ENCODE assay signal across 8 cellular contexts in the genomic region with DNA sequence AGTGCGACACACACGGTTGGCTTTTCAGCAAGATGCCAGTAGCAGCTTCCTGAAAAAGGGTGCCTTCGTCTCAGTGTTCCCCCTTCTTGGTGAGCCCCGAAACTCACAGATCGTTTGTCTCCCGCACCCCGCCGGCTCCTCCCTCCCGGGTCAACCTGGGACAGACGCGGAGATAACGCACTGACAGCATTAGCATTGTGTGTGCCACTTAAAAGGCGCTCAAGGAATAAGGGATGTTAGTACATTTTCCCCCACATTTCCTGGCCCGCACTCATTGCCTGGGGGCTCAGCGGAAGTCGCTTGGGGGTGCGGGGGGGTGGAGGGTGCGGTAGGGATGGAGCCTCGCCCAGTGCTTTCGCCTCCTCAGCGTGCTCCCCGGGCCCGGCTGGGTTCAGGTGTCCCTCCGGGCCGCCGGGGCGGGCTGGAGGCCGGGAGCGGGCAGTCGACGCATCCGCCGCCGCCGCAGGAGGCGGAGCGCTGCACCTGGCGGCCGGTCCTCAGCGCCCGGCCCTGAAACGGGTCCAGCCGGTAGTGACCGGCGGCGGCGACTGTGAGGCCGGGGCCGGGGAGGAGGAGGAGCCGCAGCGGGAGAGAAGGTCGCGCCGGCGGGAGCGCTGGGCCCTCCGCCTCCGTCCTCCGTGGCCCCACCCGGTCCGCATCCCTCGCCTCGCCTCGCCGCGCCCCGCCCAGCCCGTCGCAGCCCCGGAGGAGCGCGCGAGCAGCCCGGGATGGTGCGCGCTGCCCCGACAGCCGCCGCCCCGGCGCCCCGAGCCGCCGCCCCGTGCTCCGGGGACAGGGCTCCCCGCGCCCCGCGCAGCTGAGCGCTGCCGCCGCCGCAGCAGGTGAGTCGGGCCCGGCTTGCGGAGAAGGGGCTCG. TPM values are rescaled to one million over a fixed set of nuclear protein-coding genes. Genes with fewer than 3 reads are reported as not detected.
DNase-seq lines count a peak whose midpoint lies in the region; ATAC-seq and TF ChIP-seq lines count a peak whose summit lies in the region.

Gene MFSD6 (plus strand): TSS at position 694 of the 876 bp plus-strand sequence. CDS start 27,675 bp downstream, outside the sequence.

- peaks cover 36% of the 10 kb centered on the region for H3K4me1 Mint-ChIP-seq in activated T-helper 1 cell treated with anti-CD3 and anti-CD28 coated beads, Interleukin-12 subunit alpha, Interleukin-12 subunit beta, Interleukin-2, Interleukin-4 antibody, amounts not matched to agents 30 ng/mL and 10 ng/mL and 1 ng/mL, durations not matched to agents 14 hours and 24 hours and 36 hours (ENCODE audit: low read depth)

- no peaks in the 10 kb centered on the region for H3K9me3 ChIP-seq in A673 (ENCODE audit: low read depth, low read length, poor library complexity, severe bottlenecking)
- H3K9me3 ChIP-seq in neuron (ENCODE audit: low read length): peaks cover 2% of the 10 kb centered on the region

- no TSS peak for BruUV-seq in A673 (replicated peaks; lab: Mats Ljungman, UMichigan)

- peak within 1 kb of the TSS; percentile 94 for H3K27ac Mint-ChIP-seq in activated T-helper 1 cell treated with anti-CD3 and anti-CD28 coated beads, Interleukin-12 subunit alpha, Interleukin-12 subunit beta, Interleukin-2, Interleukin-4 antibody, amounts not matched to agents 30 ng/mL and 10 ng/mL and 1 ng/mL, durations not matched to agents 14 hours and 24 hours and 36 hours

- peak within 1 kb of the TSS; percentile 97 for H2AFZ ChIP-seq in neuron (ENCODE audit: low read depth, low read length)

- intact Hi-C loops in A673 (cut with micrococcal nuclease; ENCODE audit: unreplicated experiment): loop anchor here (10.0 kb wide), 1 partner anchor 277 kb away; no protein-coding TSS in a partner anchor
- intact Hi-C loops in activated T-helper 1 cell treated with anti-CD3 and anti-CD28 coated beads, Interleukin-12 subunit alpha, Interleukin-12 subunit beta, Interleukin-2, Interleukin-4 antibody, amounts not matched to agents 30 ng/mL and 10 ng/mL and 1 ng/mL, durations not matched to agents 14 hours and 24 hours and 36 hours (cut with micrococcal nuclease): loop anchor here (1.0 to 10.0 kb wide), 11 partner anchors 66 to 963 kb away; partner anchors contain the start of genes INPP1, NEMP2, STAT1 and WDR75

- no peaks in the 10 kb centered on the region for H3K9me3 Mint-ChIP-seq in activated T-helper 1 cell treated with anti-CD3 and anti-CD28 coated beads, Interleukin-12 subunit alpha, Interleukin-12 subunit beta, Interleukin-2, Interleukin-4 antibody, amounts not matched to agents 30 ng/mL and 10 ng/mL and 1 ng/mL, durations not matched to agents 14 hours and 24 hours and 36 hours

- ATAC-seq in GM18861 (IDR thresholded peaks at IDR 0.05; ENCODE audit: unreplicated experiment) (peak; percentile 39), HG03097 (IDR thresholded peaks at IDR 0.05; ENCODE audit: low FRiP score, unreplicated experiment) (peak; percentile 55)

- peak within 1 kb of the TSS; percentile 90 for H3K4me3 Mint-ChIP-seq in activated T-helper 1 cell treated with anti-CD3 and anti-CD28 coated beads, Interleukin-12 subunit alpha, Interleukin-12 subunit beta, Interleukin-2, Interleukin-4 antibody, amounts not matched to agents 30 ng/mL and 10 ng/mL and 1 ng/mL, durations not matched to agents 14 hours and 24 hours and 36 hours

- H3K36me3 ChIP-seq in A673 (ENCODE audit: insufficient read depth, low read length, poor library complexity, severe bottlenecking) (no peaks in the 10 kb centered on the region), neuron (ENCODE audit: insufficient read depth, low read length) (no peaks in the 10 kb centered on the region)

- TF ChIP-seq CTCF in A673 (conservative IDR thresholded peaks at IDR 0.05; ENCODE audit: low read depth, low read length) (no peak), foreskin fibroblast (IDR thresholded peaks at IDR 0.05; ENCODE audit: low read depth, low read length) (no peak), subcutaneous adipose tissue (IDR thresholded peaks at IDR 0.05; ENCODE audit: low read depth) (no peak)

- POLR2A ChIA-PET in A673 (lab: Charles Lee; ENCODE audit: low non-redundant PET): no interaction called here

- H3K4me3 ChIP-seq in A673 (ENCODE audit: low read depth, low read length, poor library complexity, severe bottlenecking) (peak within 1 kb of the TSS; percentile 65), foreskin fibroblast (ENCODE audit: low read depth in 1 of 2, low read length in 2 of 2) (peak within 1 kb of the TSS; percentile 60 to 63), neuron (ENCODE audit: low read length) (peak within 1 kb of the TSS; percentile 54)

- DNase-seq in A673 (ENCODE audit: low spot score) (peak; percentile 22), OCI-M1 (lab: John Stamatoyannopoulos, UW) (peak; percentile 44), foreskin fibroblast (peak in 1 of 2 donors; percentile 57)
- peak; percentile 48 for DNase-seq in activated T-helper 1 cell treated with anti-CD3 and anti-CD28 coated beads, Interleukin-12 subunit alpha, Interleukin-12 subunit beta, Interleukin-2, Interleukin-4 antibody, amounts not matched to agents 30 ng/mL and 10 ng/mL and 1 ng/mL, durations not matched to agents 14 hours and 24 hours and 36 hours (ENCODE audit: low spot score)

- H3K4me1 ChIP-seq in A673 (ENCODE audit: insufficient read depth, low read length, poor library complexity, severe bottlenecking) (peaks cover 9% of the 10 kb centered on the region), neuron (ENCODE audit: insufficient read depth, low read length) (peaks cover 12% of the 10 kb centered on the region)

- CTCF ChIA-PET in A673 (lab: Charles Lee): interaction anchor here (0.7 kb wide), 1 partner anchor 104 kb away, joined by 3 read pairs; no protein-coding TSS in a partner anchor

- peak within 1 kb of the TSS; percentile 26 for H3K27ac ChIP-seq in A673 (ENCODE audit: low read depth, low read length, poor library complexity, severe bottlenecking)

- no peaks in the 10 kb centered on the region for H3K27me3 Mint-ChIP-seq in activated T-helper 1 cell treated with anti-CD3 and anti-CD28 coated beads, Interleukin-12 subunit alpha, Interleukin-12 subunit beta, Interleukin-2, Interleukin-4 antibody, amounts not matched to agents 30 ng/mL and 10 ng/mL and 1 ng/mL, durations not matched to agents 14 hours and 24 hours and 36 hours (ENCODE audit: insufficient read depth)

- H3K27me3 ChIP-seq in A673 (replicated peaks; ENCODE audit: insufficient read depth, low read depth, low read length, poor library complexity): no peaks in the 10 kb centered on the region
- peaks cover 43% of the 10 kb centered on the region for H3K27me3 ChIP-seq in neuron (ENCODE audit: insufficient read depth, low read length)

- H3K36me3 Mint-ChIP-seq in activated T-helper 1 cell treated with anti-CD3 and anti-CD28 coated beads, Interleukin-12 subunit alpha, Interleukin-12 subunit beta, Interleukin-2, Interleukin-4 antibody, amounts not matched to agents 30 ng/mL and 10 ng/mL and 1 ng/mL, durations not matched to agents 14 hours and 24 hours and 36 hours (ENCODE audit: low read depth): peaks cover 6% of the 10 kb centered on the region

RNA-seq across cellular contexts. Expression of gene MFSD6, which starts in this region (rescaled TPM):
- total RNA-seq in A673 (2021) (5.7 and 8.4 TPM in 2 replicates), subcutaneous adipose tissue (10 to 100 TPM; 24.2 to 47.5 (median 42.0) TPM)
- total RNA-seq in activated T-helper 1 cell treated with anti-CD3 and anti-CD28 coated beads, Interleukin-12 subunit alpha, Interleukin-12 subunit beta, Interleukin-2, Interleukin-4 antibody, amounts not matched to agents 30 ng/mL and 10 ng/mL and 1 ng/mL, durations not matched to agents 14 hours and 24 hours and 36 hours: 45.8 and 46.8 TPM in 2 replicates
